17 cellular contexts compared by ENCODE assay signal in genomic region chr4:188299161-188299560, GRCh38.
"Had no signal": no experiment of that assay in that cellular context is flagged by ENCODE, and none has a peak within 500 bp of the region (broad histone marks: within the 10 kb centered on the region; RNA-seq: fewer than 3 reads in every experiment).

No MANE protein-coding gene starts in this region.

- H3K4me3 ChIP-seq: ascending aorta, breast epithelium, hepatocyte, tibial nerve, vagina had no signal

- H3K9me3 ChIP-seq: ascending aorta, vagina had no signal

- H3K79me2 ChIP-seq: hepatocyte, parathyroid adenoma had no signal

- DNase-seq: activated CD4-positive, alpha-beta T cell treated with anti-CD3 and anti-CD28 coated beads, Interleukin-2, amount 50 U/mL, for 48 hours; activated naive CD4-positive, alpha-beta T cell treated with anti-CD3 and anti-CD28 coated beads for 36 hours; activated naive CD8-positive, alpha-beta T cell treated with anti-CD3 and anti-CD28 coated beads, Interleukin-2, amount 50 U/mL, for 24 hours; erythroblast; islet precursor cell; mammary epithelial cell; naive B cell; stimulated activated CD4-positive, alpha-beta T cell treated with anti-CD3 and anti-CD28 coated beads, Interleukin-2, amount 100 ng/mL, for 48 hours; T-helper 9 cell had no signal

- H3K4me2 ChIP-seq: hepatocyte had no signal

- H3K27ac ChIP-seq: ascending aorta, breast epithelium, hepatocyte, parathyroid adenoma, tibial nerve, vagina had no signal

- H3K36me3 ChIP-seq: ascending aorta, breast epithelium, tibial nerve, vagina had no signal

- H3K9ac ChIP-seq: parathyroid adenoma had no signal

- H3K27me3 ChIP-seq: ascending aorta, breast epithelium, hepatocyte, tibial nerve, vagina had no signal

- ATAC-seq: activated naive CD8-positive, alpha-beta T cell treated with anti-CD3 and anti-CD28 coated beads, Interleukin-2, amount 50 U/mL, for 24 hours; left lobe of liver; stimulated activated memory B cell treated with anti-CD40 and anti-IgM and Interleukin-4, amounts not matched to agents 10 μg/mL and 1 μg/mL and 100 μg/mL, for 72 hours had no signal

- H3K4me1 ChIP-seq: ascending aorta, breast epithelium, parathyroid adenoma, tibial nerve, vagina had no signal
